ENCODE assay signal across 10 cellular contexts in the genomic region with DNA sequence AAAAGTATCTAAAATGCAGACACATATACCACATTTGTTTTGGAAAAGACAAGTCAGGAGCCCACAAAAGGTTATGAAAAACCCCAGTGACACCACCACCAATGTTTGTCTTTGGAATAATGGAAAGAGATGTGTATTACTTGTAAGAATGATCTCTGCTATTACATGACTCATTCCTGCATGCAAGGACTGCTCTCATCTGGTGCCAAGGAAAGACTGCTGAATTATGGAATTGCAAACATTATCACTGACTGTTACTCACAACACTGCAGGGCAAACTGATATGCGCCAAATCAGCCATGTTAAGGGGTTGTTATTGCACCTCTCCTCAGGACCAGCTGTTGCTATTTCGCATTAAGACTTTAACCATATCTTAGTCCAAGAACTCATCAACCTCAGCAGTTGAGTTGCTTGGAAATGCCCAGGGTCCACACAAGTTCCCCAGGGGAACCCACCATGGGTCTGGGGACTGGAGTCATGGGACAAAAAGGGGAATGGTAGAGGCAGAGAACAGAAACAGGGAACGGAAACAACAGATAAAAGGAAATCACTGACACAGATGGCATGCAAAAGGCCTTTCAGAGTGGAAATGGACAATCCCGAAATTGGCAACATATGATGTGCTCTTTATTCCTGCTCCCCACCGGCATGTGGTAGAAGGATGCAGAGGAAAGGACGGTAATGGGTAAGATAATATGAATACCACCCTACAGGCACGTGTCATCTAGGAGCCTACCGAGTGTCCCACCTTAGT. TPM values are rescaled to one million over a fixed set of nuclear protein-coding genes. Genes with fewer than 3 reads are reported as not detected.
DNase-seq lines count a peak whose midpoint lies in the region; ATAC-seq, FAIRE-seq and TF ChIP-seq lines count a peak whose summit lies in the region.
"Had no signal": no experiment of that assay in that cellular context is flagged by ENCODE, and none has a peak within 500 bp of the region (broad histone marks: within the 10 kb centered on the region; RNA-seq: fewer than 3 reads in every experiment).

No MANE protein-coding gene starts in this region.

- peaks cover 46% of the 10 kb centered on the region for H3K4me1 ChIP-seq in keratinocyte (ENCODE audit: control insufficient read depth, extremely low read depth, insufficient read depth, low read length)
- H3K4me1 ChIP-seq in thoracic aorta (ENCODE audit: control insufficient read depth in 1 of 2, low read depth in 2 of 2): peaks cover 89 to 97% of the 10 kb centered on the region in 2 donors

- no peaks in the 10 kb centered on the region for H3K9me3 ChIP-seq in keratinocyte (ENCODE audit: control insufficient read depth, low read depth, low read length)
- no peaks in the 10 kb centered on the region for H3K9me3 ChIP-seq in thoracic aorta

- ATAC-seq in thoracic aorta (ENCODE audit: insufficient number of reproducible peaks, low FRiP score, low read depth): no peak
- ATAC-seq in activated CD8-positive, alpha-beta memory T cell treated with anti-CD3 and anti-CD28 coated beads, Interleukin-2, amount 10 ng/mL, durations not matched to agents 7 days and 5 days: no peak
- no peak for ATAC-seq in GM21526 (IDR thresholded peaks at IDR 0.05; ENCODE audit: low FRiP score, unreplicated experiment)

- peak; percentile 89 for FAIRE-seq in keratinocyte (lab: Jason Lieb, UNC)

- H3K36me3 ChIP-seq in keratinocyte (ENCODE audit: control insufficient read depth in 2 of 2, extremely low read depth in 1 of 2, insufficient read depth in 2 of 2, low read length in 2 of 2) (peaks cover 3 to 7% of the 10 kb centered on the region in 2 experiments), thoracic aorta (no peaks in the 10 kb centered on the region)

- H3K4me3 Mint-ChIP-seq in activated CD8-positive, alpha-beta memory T cell treated with anti-CD3 and anti-CD28 coated beads, Interleukin-2, amount 10 ng/mL, durations not matched to agents 7 days and 5 days: no peak overlapping the region

- peak overlapping the region; percentile 57 for H3K4me2 ChIP-seq in keratinocyte (ENCODE audit: control insufficient read depth, extremely low read depth, insufficient read depth, low read depth, low read length)

- no peak overlapping the region for H3K9ac ChIP-seq in keratinocyte (ENCODE audit: control insufficient read depth, extremely low read depth, insufficient read depth, low read length)

- H2AFZ ChIP-seq in keratinocyte (ENCODE audit: control insufficient read depth, low read length): no peak overlapping the region

- CTCF ChIA-PET in activated CD8-positive, alpha-beta memory T cell treated with anti-CD3 and anti-CD28 coated beads, Interleukin-2, amount 10 ng/mL, durations not matched to agents 7 days and 5 days (lab: Charles Lee): interaction anchor here (0.5 kb wide), 1 partner anchor 199 kb away, joined by 3 read pairs; no protein-coding TSS in a partner anchor

- no peaks in the 10 kb centered on the region for H3K27me3 ChIP-seq in keratinocyte (ENCODE audit: control insufficient read depth, extremely low read depth, insufficient read depth, low read length)
- no peaks in the 10 kb centered on the region for H3K27me3 ChIP-seq in thoracic aorta (replicated peaks; ENCODE audit: insufficient read depth)

- no peak overlapping the region for H3K4me3 ChIP-seq in keratinocyte (ENCODE audit: control insufficient read depth in 2 of 3, extremely low read depth in 1 of 3, insufficient read depth in 2 of 3, low read depth in 1 of 3, low read length in 3 of 3)
- peak overlapping the region; percentile 28 for H3K4me3 ChIP-seq in thoracic aorta
- H3K4me3 ChIP-seq: SK-N-MC had no signal

- TF ChIP-seq CTCF in keratinocyte (optimal IDR thresholded peaks at IDR 0.05 in 1 of 3, IDR thresholded peaks at IDR 0.05 in 1 of 3, conservative IDR thresholded peaks at IDR 0.05 in 1 of 3; ENCODE audit: extremely low read depth in 1 of 3, insufficient read depth in 2 of 3, low read length in 3 of 3): no peak
- no peak for TF ChIP-seq CTCF in thoracic aorta (IDR thresholded peaks at IDR 0.05)

- DNase-seq in DMS79 treated with DMSO at 0.1 percent for 48 hours (lab: John Stamatoyannopoulos, UW) (peak; percentile 11), DMS79 (lab: John Stamatoyannopoulos, UW) (no peak), keratinocyte (ENCODE audit: low read depth, low spot score) (no peak), thoracic aorta (ENCODE audit: low spot score) (no peak), hippocampal formation (lab: John Stamatoyannopoulos, UW) (no peak)
- no peak for DNase-seq in activated CD8-positive, alpha-beta memory T cell treated with anti-CD3 and anti-CD28 coated beads, Interleukin-2, amount 10 ng/mL, durations not matched to agents 7 days and 5 days

- H3K9me3 Mint-ChIP-seq in activated CD8-positive, alpha-beta memory T cell treated with anti-CD3 and anti-CD28 coated beads, Interleukin-2, amount 10 ng/mL, durations not matched to agents 7 days and 5 days (ENCODE audit: low read depth): no peaks in the 10 kb centered on the region

- peaks cover 68% of the 10 kb centered on the region for H4K20me1 ChIP-seq in keratinocyte (ENCODE audit: control insufficient read depth, extremely low read depth, insufficient read depth, low read length)

- no peak overlapping the region for H3K27ac Mint-ChIP-seq in activated CD8-positive, alpha-beta memory T cell treated with anti-CD3 and anti-CD28 coated beads, Interleukin-2, amount 10 ng/mL, durations not matched to agents 7 days and 5 days

- peak overlapping the region; percentile 81 for H3K27ac ChIP-seq in angular gyrus (ENCODE audit: low read depth, low read length)
- peak overlapping the region; percentile 53 for H3K27ac ChIP-seq in keratinocyte (ENCODE audit: control insufficient read depth, insufficient read depth, low read length)
- H3K27ac ChIP-seq in thoracic aorta: peak overlapping the region; percentile 89 to 91
- H3K27ac ChIP-seq: 22Rv1, SK-N-MC had no signal

- no peaks in the 10 kb centered on the region for H3K27me3 Mint-ChIP-seq in activated CD8-positive, alpha-beta memory T cell treated with anti-CD3 and anti-CD28 coated beads, Interleukin-2, amount 10 ng/mL, durations not matched to agents 7 days and 5 days

- peaks cover 79% of the 10 kb centered on the region for H3K79me2 ChIP-seq in keratinocyte (ENCODE audit: control insufficient read depth, insufficient read depth, low read length)

- H3K9me1 ChIP-seq in keratinocyte (ENCODE audit: control insufficient read depth, extremely low read depth, insufficient read depth, low read length): peaks cover 27% of the 10 kb centered on the region

- peaks cover 52% of the 10 kb centered on the region for H3K4me1 Mint-ChIP-seq in activated CD8-positive, alpha-beta memory T cell treated with anti-CD3 and anti-CD28 coated beads, Interleukin-2, amount 10 ng/mL, durations not matched to agents 7 days and 5 days

- peaks cover 12% of the 10 kb centered on the region for H3K36me3 Mint-ChIP-seq in activated CD8-positive, alpha-beta memory T cell treated with anti-CD3 and anti-CD28 coated beads, Interleukin-2, amount 10 ng/mL, durations not matched to agents 7 days and 5 days

- dilution Hi-C loops in keratinocyte (cut with MboI; ENCODE audit: extremely low pct_ligation_motif_present, low sequenced_read_pairs): no loop called here

RNA-seq across cellular contexts. Expression of a gene that starts 34.4 kb away (rescaled TPM):
- polyA plus RNA-seq in keratinocyte: 143 to 422 TPM (median 193 TPM) in 3 replicates
- polyA plus RNA-seq in keratinocyte (2011; ENCODE audit: low read depth): 187 TPM
- polyA plus RNA-seq in keratinocyte (2011; cell fraction: cytosol; rRNA removed): 320 and 360 TPM in 2 replicates
- polyA plus RNA-seq in keratinocyte (2011; cell fraction: nucleus; rRNA removed): 149 and 152 TPM in 2 replicates
- 200 and 358 TPM in 2 replicates for polyA plus RNA-seq in keratinocyte (2012; ENCODE audit: low replicate concordance)
- 121 to 170 TPM (median 134 TPM) in 3 replicates for polyA minus RNA-seq in keratinocyte
- polyA minus RNA-seq in keratinocyte (2011; cell fraction: cytosol; rRNA and poly(A)+ RNA removed): 138 TPM
- polyA minus RNA-seq in keratinocyte (2011; cell fraction: nucleus; rRNA and poly(A)+ RNA removed): 36.9 and 59.7 TPM in 2 replicates
- 100 to 1,000 TPM; 119 to 174 TPM for total RNA-seq in thoracic aorta
- total RNA-seq in activated CD8-positive, alpha-beta memory T cell treated with anti-CD3 and anti-CD28 coated beads, Interleukin-2, amount 10 ng/mL, durations not matched to agents 7 days and 5 days: 100 to 1,000 TPM; 411 to 427 TPM
